Comparison of ENCODE assay signal across 1 cellular context in genomic region chr1:59204001-59204400, GRCh38.
A peak's percentile ranks its signal among the peaks of the same experiment; 100 is the strongest.
TF ChIP-seq lines count a peak whose summit lies in the region.

No MANE protein-coding gene starts in this region.

TF ChIP-seq in HepG2, 621 proteins besides CTCF, POLR2A, EP300 and RAD21 (continued from another document and continues in another):
- TF ChIP-seq, protein P1, sequence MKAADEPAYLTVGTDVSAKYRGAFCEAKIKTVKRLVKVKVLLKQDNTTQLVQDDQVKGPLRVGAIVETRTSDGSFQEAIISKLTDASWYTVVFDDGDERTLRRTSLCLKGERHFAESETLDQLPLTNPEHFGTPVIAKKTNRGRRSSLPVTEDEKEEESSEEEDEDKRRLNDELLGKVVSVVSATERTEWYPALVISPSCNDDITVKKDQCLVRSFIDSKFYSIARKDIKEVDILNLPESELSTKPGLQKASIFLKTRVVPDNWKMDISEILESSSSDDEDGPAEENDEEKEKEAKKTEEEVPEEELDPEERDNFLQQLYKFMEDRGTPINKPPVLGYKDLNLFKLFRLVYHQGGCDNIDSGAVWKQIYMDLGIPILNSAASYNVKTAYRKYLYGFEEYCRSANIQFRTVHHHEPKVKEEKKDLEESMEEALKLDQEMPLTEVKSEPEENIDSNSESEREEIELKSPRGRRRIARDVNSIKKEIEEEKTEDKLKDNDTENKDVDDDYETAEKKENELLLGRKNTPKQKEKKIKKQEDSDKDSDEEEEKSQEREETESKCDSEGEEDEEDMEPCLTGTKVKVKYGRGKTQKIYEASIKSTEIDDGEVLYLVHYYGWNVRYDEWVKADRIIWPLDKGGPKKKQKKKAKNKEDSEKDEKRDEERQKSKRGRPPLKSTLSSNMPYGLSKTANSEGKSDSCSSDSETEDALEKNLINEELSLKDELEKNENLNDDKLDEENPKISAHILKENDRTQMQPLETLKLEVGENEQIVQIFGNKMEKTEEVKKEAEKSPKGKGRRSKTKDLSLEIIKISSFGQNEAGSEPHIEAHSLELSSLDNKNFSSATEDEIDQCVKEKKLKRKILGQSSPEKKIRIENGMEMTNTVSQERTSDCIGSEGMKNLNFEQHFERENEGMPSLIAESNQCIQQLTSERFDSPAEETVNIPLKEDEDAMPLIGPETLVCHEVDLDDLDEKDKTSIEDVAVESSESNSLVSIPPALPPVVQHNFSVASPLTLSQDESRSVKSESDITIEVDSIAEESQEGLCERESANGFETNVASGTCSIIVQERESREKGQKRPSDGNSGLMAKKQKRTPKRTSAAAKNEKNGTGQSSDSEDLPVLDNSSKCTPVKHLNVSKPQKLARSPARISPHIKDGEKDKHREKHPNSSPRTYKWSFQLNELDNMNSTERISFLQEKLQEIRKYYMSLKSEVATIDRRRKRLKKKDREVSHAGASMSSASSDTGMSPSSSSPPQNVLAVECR (CRISPR knock-in tag; IDR thresholded peaks at IDR 0.05; ENCODE audit: borderline replicate concordance) = no peak; the same call in 1 of the 2 replicates
- TF ChIP-seq ZNF879 (CRISPR knock-in tag; IDR thresholded peaks at IDR 0.05) = no peak
- TF ChIP-seq FUBP1 (CRISPR knock-in tag; IDR thresholded peaks at IDR 0.05; ENCODE audit: borderline replicate concordance) = no peak
- TF ChIP-seq TAF15 (IDR thresholded peaks at IDR 0.05; ENCODE audit: low read depth, low read length, poor library complexity, severe bottlenecking) = no peak
- TF ChIP-seq HDAC1 (CRISPR knock-in tag; IDR thresholded peaks at IDR 0.05) = peak; percentile 43; the same call in 1 of the 2 replicates
- no peak for TF ChIP-seq THYN1 (CRISPR knock-in tag; IDR thresholded peaks at IDR 0.05; ENCODE audit: borderline replicate concordance, low read depth)
- TF ChIP-seq NCOA2 (CRISPR knock-in tag; IDR thresholded peaks at IDR 0.05) = peak; percentile 64
- no peak for TF ChIP-seq ZNF792 (CRISPR knock-in tag; IDR thresholded peaks at IDR 0.05)
- TF ChIP-seq ZNF354B (CRISPR knock-in tag; IDR thresholded peaks at IDR 0.05) = no peak
- no peak for TF ChIP-seq SP1 (IDR thresholded peaks at IDR 0.05)
- no peak for TF ChIP-seq SP1 (CRISPR knock-in tag; IDR thresholded peaks at IDR 0.05)
- TF ChIP-seq NFIB (CRISPR knock-in tag; IDR thresholded peaks at IDR 0.05; ENCODE audit: borderline replicate concordance) = no peak
- peak; percentile 79 for TF ChIP-seq HNF4A (CRISPR knock-in tag; IDR thresholded peaks at IDR 0.05)
- TF ChIP-seq, protein P2, sequence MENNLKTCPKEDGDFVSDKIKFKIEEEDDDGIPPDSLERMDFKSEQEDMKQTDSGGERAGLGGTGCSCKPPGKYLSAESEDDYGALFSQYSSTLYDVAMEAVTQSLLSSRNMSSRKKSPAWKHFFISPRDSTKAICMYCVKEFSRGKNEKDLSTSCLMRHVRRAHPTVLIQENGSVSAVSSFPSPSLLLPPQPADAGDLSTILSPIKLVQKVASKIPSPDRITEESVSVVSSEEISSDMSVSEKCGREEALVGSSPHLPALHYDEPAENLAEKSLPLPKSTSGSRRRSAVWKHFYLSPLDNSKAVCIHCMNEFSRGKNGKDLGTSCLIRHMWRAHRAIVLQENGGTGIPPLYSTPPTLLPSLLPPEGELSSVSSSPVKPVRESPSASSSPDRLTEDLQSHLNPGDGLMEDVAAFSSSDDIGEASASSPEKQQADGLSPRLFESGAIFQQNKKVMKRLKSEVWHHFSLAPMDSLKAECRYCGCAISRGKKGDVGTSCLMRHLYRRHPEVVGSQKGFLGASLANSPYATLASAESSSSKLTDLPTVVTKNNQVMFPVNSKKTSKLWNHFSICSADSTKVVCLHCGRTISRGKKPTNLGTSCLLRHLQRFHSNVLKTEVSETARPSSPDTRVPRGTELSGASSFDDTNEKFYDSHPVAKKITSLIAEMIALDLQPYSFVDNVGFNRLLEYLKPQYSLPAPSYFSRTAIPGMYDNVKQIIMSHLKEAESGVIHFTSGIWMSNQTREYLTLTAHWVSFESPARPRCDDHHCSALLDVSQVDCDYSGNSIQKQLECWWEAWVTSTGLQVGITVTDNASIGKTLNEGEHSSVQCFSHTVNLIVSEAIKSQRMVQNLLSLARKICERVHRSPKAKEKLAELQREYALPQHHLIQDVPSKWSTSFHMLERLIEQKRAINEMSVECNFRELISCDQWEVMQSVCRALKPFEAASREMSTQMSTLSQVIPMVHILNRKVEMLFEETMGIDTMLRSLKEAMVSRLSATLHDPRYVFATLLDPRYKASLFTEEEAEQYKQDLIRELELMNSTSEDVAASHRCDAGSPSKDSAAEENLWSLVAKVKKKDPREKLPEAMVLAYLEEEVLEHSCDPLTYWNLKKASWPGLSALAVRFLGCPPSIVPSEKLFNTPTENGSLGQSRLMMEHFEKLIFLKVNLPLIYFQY (CRISPR knock-in tag; IDR thresholded peaks at IDR 0.05; ENCODE audit: borderline replicate concordance) = peak; percentile 80
- no peak for TF ChIP-seq ZNF720 (CRISPR knock-in tag; IDR thresholded peaks at IDR 0.05)
- TF ChIP-seq BRCA1 (CRISPR knock-in tag; IDR thresholded peaks at IDR 0.05) = no peak
- peak; percentile 71 for TF ChIP-seq ZBTB26 (CRISPR knock-in tag; IDR thresholded peaks at IDR 0.05; ENCODE audit: borderline replicate concordance)
- no peak for TF ChIP-seq PAX8 (CRISPR knock-in tag; IDR thresholded peaks at IDR 0.05; ENCODE audit: borderline replicate concordance)
- TF ChIP-seq ZBTB40 (IDR thresholded peaks at IDR 0.05) = no peak
- TF ChIP-seq ZBTB40 (CRISPR knock-in tag; IDR thresholded peaks at IDR 0.05) = no peak; the same call in 1 of the 2 replicates
- TF ChIP-seq ESRRA (CRISPR knock-in tag; IDR thresholded peaks at IDR 0.05; ENCODE audit: low read depth) = no peak
- TF ChIP-seq, protein P3, sequence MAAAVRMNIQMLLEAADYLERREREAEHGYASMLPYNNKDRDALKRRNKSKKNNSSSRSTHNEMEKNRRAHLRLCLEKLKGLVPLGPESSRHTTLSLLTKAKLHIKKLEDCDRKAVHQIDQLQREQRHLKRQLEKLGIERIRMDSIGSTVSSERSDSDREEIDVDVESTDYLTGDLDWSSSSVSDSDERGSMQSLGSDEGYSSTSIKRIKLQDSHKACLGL (CRISPR knock-in tag; IDR thresholded peaks at IDR 0.05) = no peak
- TF ChIP-seq TCF7L2 (IDR thresholded peaks at IDR 0.05; ENCODE audit: low read depth, low read length) = no peak
- no peak for TF ChIP-seq CREB1 (IDR thresholded peaks at IDR 0.05)
- TF ChIP-seq CREB1 (CRISPR knock-in tag; IDR thresholded peaks at IDR 0.05) = peak; percentile 60; the same call in 1 of the 2 replicates
- TF ChIP-seq, protein P4, sequence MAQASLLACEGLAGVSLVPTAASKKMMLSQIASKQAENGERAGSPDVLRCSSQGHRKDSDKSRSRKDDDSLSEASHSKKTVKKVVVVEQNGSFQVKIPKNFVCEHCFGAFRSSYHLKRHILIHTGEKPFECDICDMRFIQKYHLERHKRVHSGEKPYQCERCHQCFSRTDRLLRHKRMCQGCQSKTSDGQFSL (CRISPR knock-in tag; IDR thresholded peaks at IDR 0.05) = no peak
- peak; percentile 64; the same call in 1 of the 2 replicates for TF ChIP-seq CEBPB (IDR thresholded peaks at IDR 0.05; ENCODE audit: borderline replicate concordance, low read depth, low read length)
- TF ChIP-seq ZNF282 (IDR thresholded peaks at IDR 0.05; ENCODE audit: partially characterized antibody) = no peak
- TF ChIP-seq GABPB1 (CRISPR knock-in tag; IDR thresholded peaks at IDR 0.05) = peak; percentile 32; the same call in 1 of the 2 replicates
- TF ChIP-seq RFX3 (CRISPR knock-in tag; IDR thresholded peaks at IDR 0.05) = no peak
- no peak for TF ChIP-seq ZNF17 (CRISPR knock-in tag; IDR thresholded peaks at IDR 0.05)
- TF ChIP-seq NAIF1 (CRISPR knock-in tag; IDR thresholded peaks at IDR 0.05; ENCODE audit: borderline replicate concordance) = no peak
- TF ChIP-seq POGK (CRISPR knock-in tag; conservative IDR thresholded peaks at IDR 0.05) = peak; percentile 71
- TF ChIP-seq SOX5 (CRISPR knock-in tag; IDR thresholded peaks at IDR 0.05; ENCODE audit: borderline replicate concordance) = peak; percentile 76; the same call in 1 of the 2 replicates
- TF ChIP-seq FIP1L1 (IDR thresholded peaks at IDR 0.05; ENCODE audit: borderline replicate concordance, insufficient read depth, low read depth, low read length) = no peak
- TF ChIP-seq YY1 (IDR thresholded peaks at IDR 0.05; ENCODE audit: insufficient read depth, insufficient replicate concordance, low read depth, low read length) = no peak
- TF ChIP-seq CBX1 (IDR thresholded peaks at IDR 0.05; ENCODE audit: low read depth) = no peak
- no peak for TF ChIP-seq MBNL3 (CRISPR knock-in tag; conservative IDR thresholded peaks at IDR 0.05)
- no peak for TF ChIP-seq GTF3A (CRISPR knock-in tag; conservative IDR thresholded peaks at IDR 0.05)
